In the genomic region with DNA sequence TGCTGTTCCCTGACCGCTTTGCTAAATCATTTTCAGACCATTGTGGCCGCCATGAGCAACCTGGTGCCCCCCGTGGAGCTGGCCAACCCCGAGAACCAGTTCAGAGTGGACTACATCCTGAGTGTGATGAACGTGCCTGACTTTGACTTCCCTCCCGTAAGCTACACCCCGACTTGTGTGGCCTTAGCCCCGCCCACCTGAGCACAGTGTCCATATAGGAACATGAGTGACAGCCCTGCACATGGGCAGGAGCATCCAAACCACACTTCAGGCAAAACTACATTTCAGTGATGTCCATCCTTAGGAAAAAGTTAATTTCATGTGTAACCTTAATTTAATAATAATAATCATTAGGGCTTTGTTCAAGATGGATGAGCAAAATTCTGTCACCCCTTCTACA, we compare ENCODE assay signal across 21 cellular contexts. TPM values are rescaled to one million over a fixed set of nuclear protein-coding genes. Genes with fewer than 3 reads are reported as not detected.
A peak's percentile ranks its signal among the peaks of the same experiment; 100 is the strongest.
DNase-seq lines count a peak whose midpoint lies in the region; ATAC-seq and TF ChIP-seq lines count a peak whose summit lies in the region.
"Had no signal": no experiment of that assay in that cellular context is flagged by ENCODE, and none has a peak within 500 bp of the region (broad histone marks: within the 10 kb centered on the region; RNA-seq: fewer than 3 reads in every experiment).

No MANE protein-coding gene starts in this region.

- WGBS in aorta, 2 donors: 54 to 57% methylated on average over 8 of the region's 8 CpGs

- H3K27me3 ChIP-seq in CD8-positive, alpha-beta T cell (ENCODE audit: insufficient read depth, low read length): no peaks in the 10 kb centered on the region
- no peaks in the 10 kb centered on the region for H3K27me3 ChIP-seq in aorta (ENCODE audit: control insufficient read depth in 1 of 2, insufficient read depth in 2 of 2, low read length in 1 of 2)
- H3K27me3 ChIP-seq: body of pancreas, uterus had no signal

- H3K36me3 ChIP-seq in CD8-positive, alpha-beta T cell (ENCODE audit: insufficient read depth, low read length): peaks cover 42% of the 10 kb centered on the region
- H3K36me3 ChIP-seq in aorta (ENCODE audit: control insufficient read depth in 1 of 2, insufficient read depth in 2 of 2, low read length in 1 of 2): no peaks in the 10 kb centered on the region
- H3K36me3 ChIP-seq: uterus had no signal

- H3K9me3 ChIP-seq in CD8-positive, alpha-beta T cell (ENCODE audit: low read length): no peaks in the 10 kb centered on the region
- H3K9me3 ChIP-seq in aorta (ENCODE audit: control insufficient read depth, low read length): no peaks in the 10 kb centered on the region
- H3K9me3 ChIP-seq: body of pancreas, uterus had no signal

- peaks cover 81% of the 10 kb centered on the region for H3K4me1 Mint-ChIP-seq in activated T-cell treated with anti-CD3 and anti-CD28 coated beads, Interleukin-2, amount 50 U/mL, for 24 hours (ENCODE audit: low read depth)
- H3K4me1 Mint-ChIP-seq in CD8-positive, alpha-beta T cell (ENCODE audit: low read depth): peaks cover 82% of the 10 kb centered on the region
- H3K4me1 Mint-ChIP-seq in activated naive CD8-positive, alpha-beta T cell treated with anti-CD3 and anti-CD28 coated beads, Interleukin-2, amount 10 ng/mL, durations not matched to agents 7 days and 5 days: peaks cover 49% of the 10 kb centered on the region
- H3K4me1 Mint-ChIP-seq in nephron progenitor cell: peaks cover 94% of the 10 kb centered on the region

- H3K36me3 Mint-ChIP-seq in activated T-cell treated with anti-CD3 and anti-CD28 coated beads, Interleukin-2, amount 50 U/mL, for 24 hours (ENCODE audit: low read depth): peaks cover 96% of the 10 kb centered on the region
- peaks cover 88% of the 10 kb centered on the region for H3K36me3 Mint-ChIP-seq in CD8-positive, alpha-beta T cell
- H3K36me3 Mint-ChIP-seq in activated naive CD8-positive, alpha-beta T cell treated with anti-CD3 and anti-CD28 coated beads, Interleukin-2, amount 10 ng/mL, durations not matched to agents 7 days and 5 days: peaks cover 45% of the 10 kb centered on the region
- peaks cover 69% of the 10 kb centered on the region for H3K36me3 Mint-ChIP-seq in nephron progenitor cell (ENCODE audit: low read depth)

- no peak for DNase-seq in activated T-cell treated with anti-CD3 and anti-CD28 coated beads, Interleukin-2, amount 50 U/mL, for 24 hours
- no peak for DNase-seq in activated T-cell treated with anti-CD3 and anti-CD28 coated beads, Interleukin-2, amount 50 U/mL, for 48 hours
- no peak for DNase-seq in CD8-positive, alpha-beta T cell
- no peak for DNase-seq in activated naive CD8-positive, alpha-beta T cell treated with anti-CD3 and anti-CD28 coated beads, Interleukin-2, amount 10 ng/mL, durations not matched to agents 7 days and 5 days
- DNase-seq in nephron progenitor cell (no peak), epidermal melanocyte (ENCODE audit: insufficient read length, low spot score) (no peak), SW480 (ENCODE audit: low spot score) (no peak), aorta (no peak)
- DNase-seq: activated B cell treated with CpG ODN at 0.5 μM for 24 hours; activated CD4-positive, alpha-beta memory T cell treated with anti-CD3 and anti-CD28 coated beads, Interleukin-2, amount 10 ng/mL, durations not matched to agents 7 days and 5 days; body of pancreas; C1 segment of cervical spinal cord; MM.1S; NCI-H146; NCI-H2171 treated with DMSO at 0.1 percent for 48 hours; NCI-H526; stimulated activated CD4-positive, alpha-beta T cell treated with anti-CD3 and anti-CD28 coated beads, Interleukin-1b, Interleukin-23, amount 100 ng/mL, for 48 hours; uterus had no signal

- no peak overlapping the region for H3K27ac ChIP-seq in CD8-positive, alpha-beta T cell (ENCODE audit: low read depth, low read length)
- H3K27ac ChIP-seq in aorta (ENCODE audit: low read depth in 1 of 2, low read length in 2 of 2): no peak overlapping the region
- H3K27ac ChIP-seq: body of pancreas, coronary artery, uterus had no signal

- H3K4me1 ChIP-seq in CD8-positive, alpha-beta T cell (ENCODE audit: insufficient read depth, low read length): peaks cover 25% of the 10 kb centered on the region
- peaks cover 0 to 2% of the 10 kb centered on the region in 2 donors for H3K4me1 ChIP-seq in aorta (ENCODE audit: control insufficient read depth in 1 of 2, insufficient read depth in 2 of 2, low read length in 2 of 2)

- H3K9me3 Mint-ChIP-seq in activated T-cell treated with anti-CD3 and anti-CD28 coated beads, Interleukin-2, amount 50 U/mL, for 24 hours: no peaks in the 10 kb centered on the region
- no peaks in the 10 kb centered on the region for H3K9me3 Mint-ChIP-seq in CD8-positive, alpha-beta T cell
- H3K9me3 Mint-ChIP-seq in activated naive CD8-positive, alpha-beta T cell treated with anti-CD3 and anti-CD28 coated beads, Interleukin-2, amount 10 ng/mL, durations not matched to agents 7 days and 5 days: no peaks in the 10 kb centered on the region
- no peaks in the 10 kb centered on the region for H3K9me3 Mint-ChIP-seq in nephron progenitor cell
- H3K9me3 Mint-ChIP-seq: activated B cell treated with CpG ODN at 0.5 μM for 24 hours; activated CD4-positive, alpha-beta memory T cell treated with anti-CD3 and anti-CD28 coated beads, Interleukin-2, amount 10 ng/mL, durations not matched to agents 7 days and 5 days; natural killer cell treated with Interleukin-12 subunit alpha and Interleukin-12 subunit beta and Interleukin-15 and Interleukin-18, amount 100 ng/mL, for 72 hours had no signal

- H3K27me3 Mint-ChIP-seq in activated T-cell treated with anti-CD3 and anti-CD28 coated beads, Interleukin-2, amount 50 U/mL, for 24 hours: no peaks in the 10 kb centered on the region
- no peaks in the 10 kb centered on the region for H3K27me3 Mint-ChIP-seq in CD8-positive, alpha-beta T cell (ENCODE audit: low read depth)
- H3K27me3 Mint-ChIP-seq in activated naive CD8-positive, alpha-beta T cell treated with anti-CD3 and anti-CD28 coated beads, Interleukin-2, amount 10 ng/mL, durations not matched to agents 7 days and 5 days: no peaks in the 10 kb centered on the region
- H3K27me3 Mint-ChIP-seq in nephron progenitor cell (ENCODE audit: low read depth, poor library complexity): no peaks in the 10 kb centered on the region
- H3K27me3 Mint-ChIP-seq: activated B cell treated with CpG ODN at 0.5 μM for 24 hours; activated CD4-positive, alpha-beta memory T cell treated with anti-CD3 and anti-CD28 coated beads, Interleukin-2, amount 10 ng/mL, durations not matched to agents 7 days and 5 days; natural killer cell treated with Interleukin-12 subunit alpha and Interleukin-12 subunit beta and Interleukin-15 and Interleukin-18, amount 100 ng/mL, for 72 hours had no signal

- peak overlapping the region; percentile 39 for H3K27ac Mint-ChIP-seq in activated T-cell treated with anti-CD3 and anti-CD28 coated beads, Interleukin-2, amount 50 U/mL, for 24 hours
- peak overlapping the region; percentile 18 for H3K27ac Mint-ChIP-seq in CD8-positive, alpha-beta T cell
- H3K27ac Mint-ChIP-seq in activated naive CD8-positive, alpha-beta T cell treated with anti-CD3 and anti-CD28 coated beads, Interleukin-2, amount 10 ng/mL, durations not matched to agents 7 days and 5 days: peak overlapping the region; percentile 50
- peak overlapping the region; percentile 14 for H3K27ac Mint-ChIP-seq in nephron progenitor cell
- H3K27ac Mint-ChIP-seq: activated B cell treated with CpG ODN at 0.5 μM for 24 hours; activated CD4-positive, alpha-beta memory T cell treated with anti-CD3 and anti-CD28 coated beads, Interleukin-2, amount 10 ng/mL, durations not matched to agents 7 days and 5 days; natural killer cell treated with Interleukin-12 subunit alpha and Interleukin-12 subunit beta and Interleukin-15 and Interleukin-18, amount 100 ng/mL, for 72 hours had no signal

- no peak for TF ChIP-seq CTCF in CD8-positive, alpha-beta T cell (IDR thresholded peaks at IDR 0.05)
- TF ChIP-seq CTCF in nephron progenitor cell (IDR thresholded peaks at IDR 0.05): no peak

- POLR2A ChIA-PET in CD8-positive, alpha-beta T cell (lab: Charles Lee): interaction anchor here (0.9 to 1.2 kb wide), 3 partner anchors 9 to 128 kb away, joined by 3 to 4 read pairs (median 4); partner anchors contain the start of gene ATP5F1E
- POLR2A ChIA-PET in activated naive CD8-positive, alpha-beta T cell treated with anti-CD3 and anti-CD28 coated beads, Interleukin-2, amount 10 ng/mL, durations not matched to agents 7 days and 5 days (lab: Charles Lee): interaction anchor here (1.3 kb wide), 1 partner anchor 129 kb away, joined by 3 read pairs; no protein-coding TSS in a partner anchor

- ATAC-seq in CD8-positive, alpha-beta T cell: no peak
- ATAC-seq in activated naive CD8-positive, alpha-beta T cell treated with anti-CD3 and anti-CD28 coated beads, Interleukin-2, amount 10 ng/mL, durations not matched to agents 7 days and 5 days (ENCODE audit: low read depth): no peak
- ATAC-seq in aorta (ENCODE audit: low FRiP score): no peak
- ATAC-seq: body of pancreas; natural killer cell treated with Interleukin-12 subunit alpha and Interleukin-12 subunit beta and Interleukin-15 and Interleukin-18, amount 100 ng/mL, for 72 hours had no signal

- CTCF ChIA-PET in CD8-positive, alpha-beta T cell (lab: Charles Lee): interaction anchor here (1.3 to 1.6 kb wide), 2 partner anchors 33 to 185 kb away, joined by 3 read pairs; no protein-coding TSS in a partner anchor

- intact Hi-C loops in CD8-positive, alpha-beta T cell (cut with DNase I, micrococcal nuclease): no loop called here
- intact Hi-C loops in aorta (cut with DNase I): loop anchor here in 1 of 2 donors (5.0 kb wide), 1 partner anchor 84 kb away; no protein-coding TSS in a partner anchor

- no peak overlapping the region for H3K4me3 ChIP-seq in CD8-positive, alpha-beta T cell (ENCODE audit: low read depth, low read length)
- H3K4me3 ChIP-seq in aorta (ENCODE audit: low read length in 2 of 2): no peak overlapping the region
- H3K4me3 ChIP-seq: body of pancreas, coronary artery, SK-N-MC, uterus had no signal

- no peak overlapping the region for H3K4me3 Mint-ChIP-seq in activated T-cell treated with anti-CD3 and anti-CD28 coated beads, Interleukin-2, amount 50 U/mL, for 24 hours
- no peak overlapping the region for H3K4me3 Mint-ChIP-seq in CD8-positive, alpha-beta T cell
- no peak overlapping the region for H3K4me3 Mint-ChIP-seq in activated naive CD8-positive, alpha-beta T cell treated with anti-CD3 and anti-CD28 coated beads, Interleukin-2, amount 10 ng/mL, durations not matched to agents 7 days and 5 days
- no peak overlapping the region for H3K4me3 Mint-ChIP-seq in nephron progenitor cell
- H3K4me3 Mint-ChIP-seq: activated B cell treated with CpG ODN at 0.5 μM for 24 hours; activated CD4-positive, alpha-beta memory T cell treated with anti-CD3 and anti-CD28 coated beads, Interleukin-2, amount 10 ng/mL, durations not matched to agents 7 days and 5 days; natural killer cell treated with Interleukin-12 subunit alpha and Interleukin-12 subunit beta and Interleukin-15 and Interleukin-18, amount 100 ng/mL, for 72 hours had no signal

RNA-seq across cellular contexts. Expression of gene GNAS, which starts 51.1 kb away (rescaled TPM):
- 1,000 to 10,000 TPM; 1,064 to 1,097 TPM for total RNA-seq in CD8-positive, alpha-beta T cell
- total RNA-seq in activated naive CD8-positive, alpha-beta T cell treated with anti-CD3 and anti-CD28 coated beads, Interleukin-2, amount 10 ng/mL, durations not matched to agents 7 days and 5 days: 100 to 1,000 TPM; 912 to 979 TPM
- total RNA-seq in aorta: 100 to 1,000 TPM; 838 to 881 TPM
- polyA plus RNA-seq in aorta: 1,000 to 10,000 TPM in 1 of 2 donors, 100 to 1,000 TPM in 1; 934 to 1,060 TPM

RNA-seq across cellular contexts. Expression of gene GNAS-AS1, which starts 52.9 kb away (rescaled TPM):
- total RNA-seq in CD8-positive, alpha-beta T cell: under 1 TPM in 1 of 2 experiments, not detected in 1; 0.28 TPM
- total RNA-seq in activated naive CD8-positive, alpha-beta T cell treated with anti-CD3 and anti-CD28 coated beads, Interleukin-2, amount 10 ng/mL, durations not matched to agents 7 days and 5 days: 1 to 10 TPM; 1.0 to 1.6 TPM
- 1 to 10 TPM; 1.2 to 1.7 TPM for total RNA-seq in aorta
- polyA plus RNA-seq in aorta: 1 to 10 TPM in 1 of 2 donors, not detected in 1; 1.0 TPM
